1 cellular context compared by ENCODE assay signal in the genomic region with DNA sequence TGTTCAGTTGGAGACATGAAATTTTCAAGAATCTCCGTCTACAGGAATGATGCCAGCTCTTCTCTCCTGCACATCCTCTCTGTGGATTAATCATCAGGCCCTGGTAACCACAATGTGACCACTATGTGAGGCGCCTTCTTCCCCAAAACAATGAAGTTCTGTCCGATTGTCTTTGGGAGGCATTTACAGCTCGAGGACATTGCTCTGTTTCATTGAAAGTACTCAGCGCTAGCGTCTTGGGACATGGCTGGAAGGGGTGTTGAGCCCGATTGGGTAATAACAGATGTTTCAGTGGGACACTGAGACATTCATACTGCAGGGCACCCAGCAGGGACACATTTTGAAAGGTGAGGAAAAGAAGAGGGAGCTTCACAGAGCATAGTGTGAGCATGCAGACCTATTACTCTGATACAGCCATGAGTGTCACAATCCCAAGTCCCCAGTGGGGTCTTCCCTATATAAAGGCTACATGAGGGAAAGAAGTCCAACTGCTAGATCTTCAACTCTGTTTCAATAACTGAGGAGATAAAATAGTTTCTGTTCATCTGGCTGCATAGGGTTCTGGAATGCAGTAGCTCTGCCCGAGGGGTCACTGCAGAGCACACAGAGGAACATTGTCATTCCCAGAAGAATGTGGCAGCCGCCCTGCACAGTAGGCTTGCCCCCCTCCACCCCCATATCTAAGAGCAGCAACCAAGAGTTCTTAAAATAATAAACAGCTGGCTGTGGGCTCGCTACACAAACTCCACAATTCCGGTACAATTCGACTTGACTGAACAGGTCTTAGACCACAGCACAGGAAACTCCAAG.
TF ChIP-seq lines count a peak whose summit lies in the region.

No MANE protein-coding gene starts in this region.

TF ChIP-seq in HepG2, 621 proteins besides CTCF, POLR2A, EP300 and RAD21 (continued from another document):
- no peak for TF ChIP-seq ZNF30 (CRISPR knock-in tag; IDR thresholded peaks at IDR 0.05)
- no peak for TF ChIP-seq ATAD3A (CRISPR knock-in tag; IDR thresholded peaks at IDR 0.05)
- no peak for TF ChIP-seq FOSL2 (CRISPR knock-in tag; IDR thresholded peaks at IDR 0.05)
- TF ChIP-seq, protein P1, sequence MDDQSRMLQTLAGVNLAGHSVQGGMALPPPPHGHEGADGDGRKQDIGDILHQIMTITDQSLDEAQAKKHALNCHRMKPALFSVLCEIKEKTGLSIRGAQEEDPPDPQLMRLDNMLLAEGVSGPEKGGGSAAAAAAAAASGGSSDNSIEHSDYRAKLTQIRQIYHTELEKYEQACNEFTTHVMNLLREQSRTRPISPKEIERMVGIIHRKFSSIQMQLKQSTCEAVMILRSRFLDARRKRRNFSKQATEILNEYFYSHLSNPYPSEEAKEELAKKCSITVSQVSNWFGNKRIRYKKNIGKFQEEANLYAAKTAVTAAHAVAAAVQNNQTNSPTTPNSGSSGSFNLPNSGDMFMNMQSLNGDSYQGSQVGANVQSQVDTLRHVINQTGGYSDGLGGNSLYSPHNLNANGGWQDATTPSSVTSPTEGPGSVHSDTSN (CRISPR knock-in tag; IDR thresholded peaks at IDR 0.05; ENCODE audit: borderline replicate concordance): no peak
- TF ChIP-seq SMAD3 (CRISPR knock-in tag; IDR thresholded peaks at IDR 0.05): no peak
- TF ChIP-seq ZNF160 (CRISPR knock-in tag; IDR thresholded peaks at IDR 0.05): no peak
- TF ChIP-seq PRPF4 (IDR thresholded peaks at IDR 0.05; ENCODE audit: low read depth, low read length, poor library complexity, severe bottlenecking): no peak
